In the genomic region with DNA sequence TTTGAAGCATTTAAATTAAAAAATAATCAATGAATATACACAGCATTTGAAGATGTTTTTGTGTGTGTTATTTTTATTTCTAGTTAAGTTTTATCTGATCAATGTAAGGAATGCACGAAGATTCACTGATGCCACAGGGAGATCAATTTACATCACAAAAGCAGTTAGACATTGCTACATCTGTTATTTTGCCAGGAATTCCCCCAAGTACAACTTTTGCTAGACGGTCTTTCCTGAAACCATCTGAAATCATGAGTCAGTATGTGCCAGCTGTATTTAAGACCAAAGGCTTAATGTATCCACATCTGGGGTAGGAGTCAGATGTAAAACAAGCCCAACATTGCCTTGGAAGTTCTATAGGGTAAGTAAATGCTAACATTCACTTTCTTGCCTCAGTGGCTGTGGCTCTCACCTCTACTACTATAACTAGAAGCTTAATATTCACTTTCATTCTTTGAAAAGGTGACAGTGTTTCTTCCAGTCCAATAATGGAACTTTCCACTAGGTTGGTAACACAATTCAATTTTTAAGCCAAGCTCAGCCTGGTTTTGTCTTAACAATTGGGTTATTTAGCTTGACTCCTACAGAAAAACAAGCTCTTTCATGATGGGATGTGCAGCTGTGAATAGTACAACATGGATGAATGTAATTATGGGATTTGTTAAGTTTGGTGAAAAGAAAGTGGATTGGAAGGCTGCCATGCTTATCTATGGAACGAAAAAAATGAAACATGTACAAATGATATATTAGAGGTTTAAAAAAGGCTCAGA, we compare ENCODE assay signal across 12 cellular contexts.
"Had no signal": no experiment of that assay in that cellular context is flagged by ENCODE, and none has a peak within 500 bp of the region (broad histone marks: within the 10 kb centered on the region; RNA-seq: fewer than 3 reads in every experiment).

No MANE protein-coding gene starts in this region.

- ATAC-seq: activated CD4-positive, CD25-positive, alpha-beta regulatory T cell treated with anti-CD3 and anti-CD28 coated beads, Interleukin-2, amount 50 U/mL, for 24 hours; psoas muscle; right lobe of liver; T-cell had no signal

- H3K36me3 ChIP-seq: brain microvascular endothelial cell, right lobe of liver, spleen, stomach, thyroid gland, uterus had no signal

- DNase-seq: activated CD4-positive, alpha-beta T cell treated with anti-CD3 and anti-CD28 coated beads, Interleukin-2, amount 50 U/mL, for 1 hour; activated naive CD8-positive, alpha-beta T cell treated with anti-CD3 and anti-CD28 coated beads for 36 hours; brain microvascular endothelial cell; psoas muscle; right lobe of liver; spleen; stomach; T-cell; T1000; thyroid gland; uterus had no signal

- H3K9me3 ChIP-seq: psoas muscle, right lobe of liver, stomach, thyroid gland, uterus had no signal

- H3K4me3 ChIP-seq: psoas muscle, right lobe of liver, spleen, stomach, thyroid gland, uterus had no signal

- H3K27me3 ChIP-seq: brain microvascular endothelial cell, spleen, stomach, thyroid gland, uterus had no signal

- H3K27ac ChIP-seq: brain microvascular endothelial cell, psoas muscle, right lobe of liver, spleen, stomach, thyroid gland, uterus had no signal

- H3K4me1 ChIP-seq: psoas muscle, right lobe of liver, spleen, stomach, thyroid gland, uterus had no signal
